Comparison of ENCODE assay signal across 7 cellular contexts in genomic region chr2:13725945-13726344, GRCh38.
"Had no signal": no experiment of that assay in that cellular context is flagged by ENCODE, and none has a peak within 500 bp of the region (broad histone marks: within the 10 kb centered on the region; RNA-seq: fewer than 3 reads in every experiment).

No MANE protein-coding gene starts in this region.

- DNase-seq: H9, HCEC 1CT had no signal

- H3K27ac ChIP-seq: HL-60 had no signal

- H3K4me3 ChIP-seq: GM23338 had no signal

- FAIRE-seq: H1, H54, HepG2 had no signal

- ATAC-seq: GM23338, HepG2 had no signal
